ENCODE assay signal across 15 cellular contexts in the genomic region with DNA sequence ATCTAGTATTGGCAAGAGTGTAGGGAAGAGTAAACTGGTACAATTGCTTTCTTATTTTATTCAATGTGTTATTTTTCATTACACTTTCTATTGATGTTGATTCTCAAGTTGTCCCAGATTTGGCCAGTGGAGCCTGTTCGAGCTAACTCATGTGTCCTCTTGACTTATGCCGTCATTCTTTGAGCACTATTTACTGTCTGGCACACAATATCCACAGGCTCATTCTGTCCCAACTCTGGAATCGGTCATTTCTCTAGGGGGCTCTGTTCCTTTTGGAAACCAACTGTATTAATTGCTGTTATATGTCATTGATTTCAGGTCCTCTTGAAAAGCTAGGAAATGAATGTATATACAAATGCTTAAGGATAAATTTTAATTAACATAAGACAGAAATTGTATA. TPM values are rescaled to one million over a fixed set of nuclear protein-coding genes. Genes with fewer than 3 reads are reported as not detected.
DNase-seq lines count a peak whose midpoint lies in the region; ATAC-seq and TF ChIP-seq lines count a peak whose summit lies in the region.
"Had no signal": no experiment of that assay in that cellular context is flagged by ENCODE, and none has a peak within 500 bp of the region (broad histone marks: within the 10 kb centered on the region; RNA-seq: fewer than 3 reads in every experiment).

No MANE protein-coding gene starts in this region.

- H3K4me1 ChIP-seq in body of pancreas (no peaks in the 10 kb centered on the region), upper lobe of right lung (no peaks in the 10 kb centered on the region)
- H3K4me1 ChIP-seq: BLaER1 treated with 17β-estradiol and CSF1 and Interleukin-3, amounts not matched to agents 10 nM and 100 nM had no signal

- 31 to 41% methylated on average over 3 of the region's 3 CpGs for WGBS in body of pancreas, 2 donors

- no peak for TF ChIP-seq CTCF in body of pancreas (IDR thresholded peaks at IDR 0.05)
- no peak for TF ChIP-seq CTCF in upper lobe of right lung (IDR thresholded peaks at IDR 0.05)
- no peak for TF ChIP-seq CTCF in osteocyte (IDR thresholded peaks at IDR 0.05)

- no peaks in the 10 kb centered on the region for H3K9me3 Mint-ChIP-seq in osteocyte (ENCODE audit: unreplicated experiment)

- no peaks in the 10 kb centered on the region for H3K4me1 Mint-ChIP-seq in osteocyte (ENCODE audit: unreplicated experiment)

- H3K9me3 ChIP-seq in body of pancreas (no peaks in the 10 kb centered on the region), upper lobe of right lung (no peaks in the 10 kb centered on the region)
- H3K9me3 ChIP-seq: MG63 had no signal

- TF ChIP-seq POLR2A in body of pancreas (IDR thresholded peaks at IDR 0.05): no peak

- no peak overlapping the region for H3K27ac Mint-ChIP-seq in osteocyte (ENCODE audit: unreplicated experiment)

- DNase-seq in Right ventricle myocardium superior: no peak
- DNase-seq in left cardiac atrium: no peak
- DNase-seq in body of pancreas: peak in 1 of 4 donors; percentile 6
- no peak for DNase-seq in left lobe of liver (ENCODE audit: low spot score)
- no peak for DNase-seq in upper lobe of right lung
- DNase-seq in osteocyte (ENCODE audit: extremely low spot score, unreplicated experiment): no peak
- no peak for DNase-seq in SKM-1 (lab: John Stamatoyannopoulos, UW; ENCODE audit: unreplicated experiment)
- DNase-seq: GF-D8, MG63, NCI-H1092, NCI-H2081 treated with DMSO at 0.1 percent for 48 hours, NCI-H2227 treated with DMSO at 0.1 percent for 48 hours, NCI-H524 treated with DMSO at 0.1 percent for 48 hours had no signal

- intact Hi-C loops in Right ventricle myocardium superior (cut with DNase I): no loop called here
- intact Hi-C loops in left cardiac atrium (cut with DNase I): no loop called here
- intact Hi-C loops in body of pancreas (cut with DNase I): no loop called here
- intact Hi-C loops in upper lobe of right lung (cut with DNase I): no loop called here

- H3K36me3 ChIP-seq in body of pancreas (replicated peaks in 1 of 2; ENCODE audit: insufficient read depth in 1 of 2, low read depth in 2 of 2): no peaks in the 10 kb centered on the region
- H3K36me3 ChIP-seq in upper lobe of right lung: no peaks in the 10 kb centered on the region
- H3K36me3 ChIP-seq: BLaER1 treated with 17β-estradiol and CSF1 and Interleukin-3, amounts not matched to agents 10 nM and 100 nM; MG63 had no signal

- no peaks in the 10 kb centered on the region for H3K36me3 Mint-ChIP-seq in osteocyte (ENCODE audit: unreplicated experiment)

- H3K27ac ChIP-seq in body of pancreas: no peak overlapping the region
- H3K27ac ChIP-seq in upper lobe of right lung: no peak overlapping the region
- H3K27ac ChIP-seq: BLaER1 treated with 17β-estradiol and CSF1 and Interleukin-3, amounts not matched to agents 10 nM and 100 nM had no signal

- no peak overlapping the region for H3K4me3 ChIP-seq in body of pancreas
- no peak overlapping the region for H3K4me3 ChIP-seq in upper lobe of right lung
- H3K4me3 ChIP-seq: BLaER1 treated with 17β-estradiol and CSF1 and Interleukin-3, amounts not matched to agents 10 nM and 100 nM; MG63 had no signal

- no peak overlapping the region for H3K4me3 Mint-ChIP-seq in osteocyte (ENCODE audit: unreplicated experiment)

- H3K27me3 ChIP-seq in body of pancreas (no peaks in the 10 kb centered on the region), upper lobe of right lung (no peaks in the 10 kb centered on the region)
- H3K27me3 ChIP-seq: BLaER1 treated with 17β-estradiol and CSF1 and Interleukin-3, amounts not matched to agents 10 nM and 100 nM; MG63 had no signal

- peak; percentile 84 for ATAC-seq in Right ventricle myocardium superior (ENCODE audit: poor library complexity)
- ATAC-seq in left cardiac atrium: no peak
- ATAC-seq in body of pancreas: peak; percentile 35
- ATAC-seq in left lobe of liver: peak; percentile 78
- peak; percentile 30 for ATAC-seq in upper lobe of right lung
- ATAC-seq in HG03025 (IDR thresholded peaks at IDR 0.05; ENCODE audit: low FRiP score, unreplicated experiment): no peak

- H3K27me3 Mint-ChIP-seq in osteocyte (ENCODE audit: unreplicated experiment): no peaks in the 10 kb centered on the region

RNA-seq across cellular contexts. Expression of gene SFPQ, which starts 22.4 kb away (rescaled TPM):
- total RNA-seq in Right ventricle myocardium superior (78.1 TPM), left cardiac atrium (100 to 1,000 TPM in 1 of 2 donors, 10 to 100 TPM in 1; 84.1 to 129 TPM), body of pancreas (100 to 1,000 TPM; 163 to 170 TPM), left lobe of liver (55.9 TPM), upper lobe of right lung (170 TPM), osteocyte (231 and 241 TPM in 2 replicates)

RNA-seq across cellular contexts. Expression of gene ZMYM4, which starts 53.2 kb away (rescaled TPM):
- total RNA-seq in Right ventricle myocardium superior (31.2 TPM), left cardiac atrium (10 to 100 TPM; 34.2 to 41.6 TPM), body of pancreas (10 to 100 TPM; 15.2 to 33.2 TPM), left lobe of liver (14.9 TPM), upper lobe of right lung (48.1 TPM), osteocyte (58.3 and 65.9 TPM in 2 replicates)

Comparison
In these comparisons a context has a peak if more than half of its experiments do, and no peak if none do; other contexts are left out.
1. ATAC-seq: peak in Right ventricle myocardium superior (single experiment), body of pancreas (single experiment), left lobe of liver (single experiment) and upper lobe of right lung (single experiment); none in left cardiac atrium (0 of 2) and HG03025 (single experiment).